2 cellular contexts compared by ENCODE assay signal in the genomic region with DNA sequence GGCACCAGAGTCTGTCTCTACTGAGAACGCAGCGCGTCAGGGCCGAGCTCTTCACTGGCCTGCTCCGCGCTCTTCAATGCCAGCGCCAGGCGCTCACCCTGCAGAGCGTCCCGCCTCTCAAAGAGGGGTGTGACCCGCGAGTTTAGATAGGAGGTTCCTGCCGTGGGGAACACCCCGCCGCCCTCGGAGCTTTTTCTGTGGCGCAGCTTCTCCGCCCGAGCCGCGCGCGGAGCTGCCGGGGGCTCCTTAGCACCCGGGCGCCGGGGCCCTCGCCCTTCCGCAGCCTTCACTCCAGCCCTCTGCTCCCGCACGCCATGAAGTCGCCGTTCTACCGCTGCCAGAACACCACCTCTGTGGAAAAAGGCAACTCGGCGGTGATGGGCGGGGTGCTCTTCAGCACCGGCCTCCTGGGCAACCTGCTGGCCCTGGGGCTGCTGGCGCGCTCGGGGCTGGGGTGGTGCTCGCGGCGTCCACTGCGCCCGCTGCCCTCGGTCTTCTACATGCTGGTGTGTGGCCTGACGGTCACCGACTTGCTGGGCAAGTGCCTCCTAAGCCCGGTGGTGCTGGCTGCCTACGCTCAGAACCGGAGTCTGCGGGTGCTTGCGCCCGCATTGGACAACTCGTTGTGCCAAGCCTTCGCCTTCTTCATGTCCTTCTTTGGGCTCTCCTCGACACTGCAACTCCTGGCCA.
TF ChIP-seq lines count a peak whose summit lies in the region.

Gene PTGDR (plus strand): TSS at position 198 of the 690 bp plus-strand sequence. CDS start 117 bp downstream, at position 315.

TF ChIP-seq in liver, 16 proteins besides CTCF, POLR2A, EP300 and RAD21:
- TF ChIP-seq ATF3 (IDR thresholded peaks at IDR 0.05) (no peak), SP1 (IDR thresholded peaks at IDR 0.05) (no peak), NR2F2 (IDR thresholded peaks at IDR 0.05) (no peak), FOXA2 (IDR thresholded peaks at IDR 0.05) (no peak), FOXA1 (IDR thresholded peaks at IDR 0.05) (no peak), HNF4G (IDR thresholded peaks at IDR 0.05) (no peak), HNF4A (conservative IDR thresholded peaks at IDR 0.05) (no peak), RXRA (IDR thresholded peaks at IDR 0.05) (no peak), REST (IDR thresholded peaks at IDR 0.05) (no peak), JUND (IDR thresholded peaks at IDR 0.05) (no peak), GABPA (IDR thresholded peaks at IDR 0.05 in 1 of 2, conservative IDR thresholded peaks at IDR 0.05 in 1 of 2) (no peak), ZBTB33 (IDR thresholded peaks at IDR 0.05) (no peak), YY1 (IDR thresholded peaks at IDR 0.05) (no peak), EGR1 (IDR thresholded peaks at IDR 0.05; ENCODE audit: low read depth in 2 of 2) (no peak), TAF1 (conservative IDR thresholded peaks at IDR 0.05) (no peak), MAX (IDR thresholded peaks at IDR 0.05) (no peak)

TF ChIP-seq in HepG2, 621 proteins besides CTCF, POLR2A, EP300 and RAD21:
- TF ChIP-seq ZNF484 (CRISPR knock-in tag; IDR thresholded peaks at IDR 0.05; ENCODE audit: borderline replicate concordance, low read depth) (no peak), ZNF232 (CRISPR knock-in tag; IDR thresholded peaks at IDR 0.05; ENCODE audit: borderline replicate concordance) (no peak), ELK4 (CRISPR knock-in tag; IDR thresholded peaks at IDR 0.05; ENCODE audit: borderline replicate concordance) (no peak), MXD4 (CRISPR knock-in tag; IDR thresholded peaks at IDR 0.05) (no peak), KLF15 (CRISPR knock-in tag; IDR thresholded peaks at IDR 0.05; ENCODE audit: borderline replicate concordance) (no peak), ZNF615 (CRISPR knock-in tag; IDR thresholded peaks at IDR 0.05; ENCODE audit: borderline replicate concordance) (no peak), DR1 (CRISPR knock-in tag; IDR thresholded peaks at IDR 0.05) (no peak), ZNF589 (CRISPR knock-in tag; conservative IDR thresholded peaks at IDR 0.05) (no peak), MAX (IDR thresholded peaks at IDR 0.05) (no peak), IKZF1 (IDR thresholded peaks at IDR 0.05) (no peak), ZNF44 (CRISPR knock-in tag; IDR thresholded peaks at IDR 0.05) (no peak), KDM3A (CRISPR knock-in tag; IDR thresholded peaks at IDR 0.05; ENCODE audit: low read depth) (no peak), ZNF24 (IDR thresholded peaks at IDR 0.05) (no peak), AGO1 (IDR thresholded peaks at IDR 0.05; ENCODE audit: low read depth, low read length, poor library complexity, severe bottlenecking) (no peak)
- TF ChIP-seq, protein P1, sequence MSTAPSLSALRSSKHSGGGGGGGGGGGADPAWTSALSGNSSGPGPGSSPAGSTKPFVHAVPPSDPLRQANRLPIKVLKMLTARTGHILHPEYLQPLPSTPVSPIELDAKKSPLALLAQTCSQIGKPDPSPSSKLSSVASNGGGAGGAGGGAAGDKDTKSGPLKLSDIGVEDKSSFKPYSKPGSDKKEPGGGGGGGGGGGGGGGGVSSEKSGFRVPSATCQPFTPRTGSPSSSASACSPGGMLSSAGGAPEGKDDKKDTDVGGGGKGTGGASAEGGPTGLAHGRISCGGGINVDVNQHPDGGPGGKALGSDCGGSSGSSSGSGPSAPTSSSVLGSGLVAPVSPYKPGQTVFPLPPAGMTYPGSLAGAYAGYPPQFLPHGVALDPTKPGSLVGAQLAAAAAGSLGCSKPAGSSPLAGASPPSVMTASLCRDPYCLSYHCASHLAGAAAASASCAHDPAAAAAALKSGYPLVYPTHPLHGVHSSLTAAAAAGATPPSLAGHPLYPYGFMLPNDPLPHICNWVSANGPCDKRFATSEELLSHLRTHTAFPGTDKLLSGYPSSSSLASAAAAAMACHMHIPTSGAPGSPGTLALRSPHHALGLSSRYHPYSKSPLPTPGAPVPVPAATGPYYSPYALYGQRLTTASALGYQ (CRISPR knock-in tag; IDR thresholded peaks at IDR 0.05) = no peak
- TF ChIP-seq, protein P2, sequence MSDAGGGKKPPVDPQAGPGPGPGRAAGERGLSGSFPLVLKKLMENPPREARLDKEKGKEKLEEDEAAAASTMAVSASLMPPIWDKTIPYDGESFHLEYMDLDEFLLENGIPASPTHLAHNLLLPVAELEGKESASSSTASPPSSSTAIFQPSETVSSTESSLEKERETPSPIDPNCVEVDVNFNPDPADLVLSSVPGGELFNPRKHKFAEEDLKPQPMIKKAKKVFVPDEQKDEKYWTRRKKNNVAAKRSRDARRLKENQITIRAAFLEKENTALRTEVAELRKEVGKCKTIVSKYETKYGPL (CRISPR knock-in tag; IDR thresholded peaks at IDR 0.05) = no peak
